ENCODE assay signal across 8 cellular contexts in the genomic region with DNA sequence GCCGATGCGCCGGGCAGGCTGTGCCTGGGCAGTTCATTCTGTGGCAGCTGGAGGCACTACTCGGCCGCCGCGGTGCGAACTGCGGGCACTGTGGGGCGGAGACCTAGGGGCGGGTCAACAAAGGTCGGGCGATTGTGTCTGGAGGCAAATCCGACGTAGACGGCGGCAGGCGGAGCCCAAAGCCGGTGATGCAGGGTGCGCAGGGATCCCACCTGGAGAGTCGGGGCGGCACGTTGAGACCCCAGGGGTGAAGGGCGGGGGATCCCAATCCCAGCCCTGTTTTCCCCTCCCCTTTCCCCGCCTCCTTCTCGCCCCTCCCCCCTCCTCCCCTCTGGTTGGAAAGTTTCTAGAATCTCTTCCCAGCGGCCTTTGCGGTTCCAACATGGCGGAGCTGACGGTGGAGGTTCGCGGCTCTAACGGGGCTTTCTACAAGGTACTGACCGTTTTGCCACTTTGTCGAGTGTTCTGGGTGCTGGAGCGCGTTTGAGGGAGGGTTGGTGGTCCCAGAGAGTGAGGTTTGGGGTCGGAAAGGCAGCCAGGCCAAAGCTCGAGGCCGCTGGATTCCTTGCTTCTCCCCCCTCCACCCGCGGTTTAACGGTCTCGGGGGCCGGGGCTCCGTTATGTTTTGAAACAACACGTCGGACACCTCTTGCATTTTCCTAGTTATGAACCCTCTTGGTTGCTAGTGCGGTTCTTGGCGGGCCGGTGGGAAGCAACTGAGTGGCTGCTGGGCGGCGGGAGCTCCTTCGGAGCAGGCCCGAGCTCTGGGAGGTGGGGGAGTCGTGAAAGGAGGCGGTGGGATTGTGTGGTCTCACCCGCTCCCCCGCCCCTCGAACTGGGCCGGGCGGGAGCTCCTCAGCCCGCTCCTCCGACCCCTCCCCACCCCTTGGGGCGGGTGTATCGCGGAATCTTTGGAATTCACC. TPM values are rescaled to one million over a fixed set of nuclear protein-coding genes. Genes with fewer than 3 reads are reported as not detected.
DNase-seq lines count a peak whose midpoint lies in the region; FAIRE-seq and TF ChIP-seq lines count a peak whose summit lies in the region.

Gene FXR1 (plus strand): TSS at position 367 of the 923 bp plus-strand sequence. CDS start 16 bp downstream, at position 383.

- H3K23me2 ChIP-seq in H9 (ENCODE audit: insufficient read length, low read depth, low read length, poor library complexity, severe bottlenecking) = peaks cover 9% of the 10 kb centered on the region

- H3K27me3 Mint-ChIP-seq in H9 (ENCODE audit: low read depth) (no peaks in the 10 kb centered on the region; the same call in 1 of the 2 replicates), neural crest cell (ENCODE audit: low read depth) (peaks cover 4% of the 10 kb centered on the region)

- peaks cover 47% of the 10 kb centered on the region for H3K79me2 ChIP-seq in H9 (ENCODE audit: insufficient read depth, low read length)

- no peaks in the 10 kb centered on the region for H3K27me3 ChIP-seq in H9 (ENCODE audit: insufficient read depth, low read length)

- peak within 1 kb of the TSS; percentile 88 for H2BK5ac ChIP-seq in H9 (ENCODE audit: insufficient read length, low read length)

- DNase-seq in H9 (peak; percentile 99), M059J (ENCODE audit: low read depth) (peak; percentile 87), SHP77 (lab: John Stamatoyannopoulos, UW) (peak; percentile 85 to 87), fibroblast of villous mesenchyme (ENCODE audit: low read depth) (peak; percentile 82), neural crest cell (ENCODE audit: low read depth, low spot score) (peak; percentile 81), stromal cell of bone marrow (ENCODE audit: low read depth) (peak; percentile 74)
- peak; percentile 96 for DNase-seq in activated effector memory CD4-positive, alpha-beta T cell treated with anti-CD3 and anti-CD28 coated beads, Interleukin-2, amount 50 U/mL, for 16 hours

- H2AK5ac ChIP-seq in H9 (ENCODE audit: insufficient read length, low read length) = no peak within 1 kb of the TSS

- H3K18ac ChIP-seq in H9 (ENCODE audit: insufficient read length, low read depth, low read length) = peak within 1 kb of the TSS; percentile 99

- H3T11ph ChIP-seq in H9 (ENCODE audit: low read length) = peak within 1 kb of the TSS; percentile 70

- no peak within 1 kb of the TSS for H2BK120ac ChIP-seq in H9 (ENCODE audit: low read depth, low read length, poor library complexity, severe bottlenecking)

- no peak within 1 kb of the TSS for H2BK15ac ChIP-seq in H9 (ENCODE audit: low read depth, low read length)

- peak within 1 kb of the TSS; percentile 99 for H3K4me3 ChIP-seq in fibroblast of villous mesenchyme (ENCODE audit: low read depth, low read length)

- H2AFZ ChIP-seq in H9 (ENCODE audit: low read length) = peak within 1 kb of the TSS; percentile 22

- no peaks in the 10 kb centered on the region for H4K20me1 ChIP-seq in H9 (ENCODE audit: control insufficient read depth, insufficient read depth, insufficient read length)

- H3K4me3 Mint-ChIP-seq in H9 (peak within 1 kb of the TSS; percentile 98), neural crest cell (peak within 1 kb of the TSS; percentile 93)

- peak within 1 kb of the TSS; percentile 39 for H4K5ac ChIP-seq in H9 (ENCODE audit: insufficient read length, low read depth, low read length)

- peak within 1 kb of the TSS; percentile 76 for H3K56ac ChIP-seq in H9 (ENCODE audit: insufficient read length, low read depth, low read length)

- no peak within 1 kb of the TSS for H3K23ac ChIP-seq in H9 (ENCODE audit: insufficient read length, low read depth, low read length)

- H3K9me3 Mint-ChIP-seq in H9 (no peaks in the 10 kb centered on the region; a peak in 2 of 5 replicates), neural crest cell (no peaks in the 10 kb centered on the region)

- H4K8ac ChIP-seq in H9 (replicated peaks; ENCODE audit: insufficient read length, low read depth, low read length) = no peak within 1 kb of the TSS

- H3K4me1 ChIP-seq in H9 (ENCODE audit: insufficient read depth, low read length) = peaks cover 3% of the 10 kb centered on the region; the same call in 1 of the 2 replicates

- no peak within 1 kb of the TSS for H2BK20ac ChIP-seq in H9 (ENCODE audit: low read depth, low read length, poor library complexity, severe bottlenecking)

- peak within 1 kb of the TSS; percentile 97 for H3K4me2 ChIP-seq in H9 (ENCODE audit: insufficient read depth, insufficient read length, low read length)

- H3K36me3 Mint-ChIP-seq in H9 (ENCODE audit: insufficient read depth in 1 of 3, low read depth in 3 of 3) (peaks cover 24 to 38% (median 27%) of the 10 kb centered on the region in 3 experiments), neural crest cell (ENCODE audit: low read depth) (peaks cover 3% of the 10 kb centered on the region)

- H3K27ac Mint-ChIP-seq in H9 = peak within 1 kb of the TSS; percentile 97 to 99 (median 99)
- H3K27ac Mint-ChIP-seq in neural crest cell (ENCODE audit: unreplicated experiment) = peak within 1 kb of the TSS; percentile 99

- peak within 1 kb of the TSS; percentile 99 for H3K14ac ChIP-seq in H9 (ENCODE audit: insufficient read depth, low read length)

- no peaks in the 10 kb centered on the region for H3K9me3 ChIP-seq in H9 (ENCODE audit: control insufficient read depth, low read depth, low read length)

- TF ChIP-seq CTCF in H9 (conservative IDR thresholded peaks at IDR 0.05) (peak; percentile 74), fibroblast of villous mesenchyme (IDR thresholded peaks at IDR 0.05; ENCODE audit: insufficient read depth, low read depth, low read length) (peak; percentile 78), neural crest cell (conservative IDR thresholded peaks at IDR 0.05) (peak; percentile 70)

- H2BK12ac ChIP-seq in H9 (ENCODE audit: insufficient read length, low read depth, low read length) = peak within 1 kb of the TSS; percentile 55

- H3K4ac ChIP-seq in H9 (ENCODE audit: low read depth, low read length) = peak within 1 kb of the TSS; percentile 44; the same call in 1 of the 2 replicates

- peak; percentile 94 for FAIRE-seq in G401.6 (lab: Jason Lieb, UNC)

- peak within 1 kb of the TSS; percentile 88 for H3K27ac ChIP-seq in H9 (ENCODE audit: insufficient read length, low read depth, low read length)

- no peaks in the 10 kb centered on the region for H3K79me1 ChIP-seq in H9 (ENCODE audit: insufficient read depth, low read depth, low read length, poor library complexity, severe bottlenecking)

- peak within 1 kb of the TSS; percentile 99 for H3K9ac ChIP-seq in H9 (ENCODE audit: extremely low read depth, insufficient read length, low read length)

- WGBS in H9 (ENCODE audit: extremely low coverage, insufficient read length, low lambda C conversion rate) = no CpG with 5 or more reads among the region's 67 CpGs

- no peak within 1 kb of the TSS for H4K91ac ChIP-seq in H9 (ENCODE audit: insufficient read length, low read depth, low read length)

- H3K4me1 Mint-ChIP-seq in H9 (peaks cover 26 to 38% of the 10 kb centered on the region in 2 experiments), neural crest cell (peaks cover 43% of the 10 kb centered on the region)

RNA-seq across cellular contexts. Expression of gene FXR1, which starts in this region (rescaled TPM):
- total RNA-seq in H9 (2021) (240 and 242 TPM in 2 replicates), fibroblast of villous mesenchyme (97.3 and 131 TPM in 2 replicates), neural crest cell (190 and 206 TPM in 2 replicates)
- total RNA-seq in M059J (2014; rRNA removed; shearing (Covaris generic)) = 107 and 153 TPM in 2 replicates

Comparison
In these comparisons a context has a peak if more than half of its experiments do, and no peak if none do; other contexts are left out.
1. Peak in every context shown above with its lines: DNase-seq, H3K4me3 ChIP-seq and H3K27ac ChIP-seq.